In genomic region chr2:174337337-174338154, GRCh38 we compare ENCODE assay signal across 9 cellular contexts. TPM values are rescaled to one million over a fixed set of nuclear protein-coding genes. Genes with fewer than 3 reads are reported as not detected.
DNase-seq lines count a peak whose midpoint lies in the region; ATAC-seq lines count a peak whose summit lies in the region.
"Had no signal": no experiment of that assay in that cellular context is flagged by ENCODE, and none has a peak within 500 bp of the region (broad histone marks: within the 10 kb centered on the region; RNA-seq: fewer than 3 reads in every experiment).

No MANE protein-coding gene starts in this region.

- in situ Hi-C loops in KBM-7 (cut with MboI; ENCODE audit: low pct_unique_long_range_greater_than_20kb, low sequenced_read_pairs): no loop called here

- peaks cover 46% of the 10 kb centered on the region for H3K4me1 Mint-ChIP-seq in activated naive CD4-positive, alpha-beta T cell treated with anti-CD3 and anti-CD28 coated beads, Interleukin-2, amount 10 ng/mL, durations not matched to agents 7 days and 5 days

- peaks cover 96% of the 10 kb centered on the region for H3K27me3 Mint-ChIP-seq in activated naive CD4-positive, alpha-beta T cell treated with anti-CD3 and anti-CD28 coated beads, Interleukin-2, amount 10 ng/mL, durations not matched to agents 7 days and 5 days

- H3K27ac Mint-ChIP-seq in activated naive CD4-positive, alpha-beta T cell treated with anti-CD3 and anti-CD28 coated beads, Interleukin-2, amount 10 ng/mL, durations not matched to agents 7 days and 5 days: peak overlapping the region; percentile 80

- no peaks in the 10 kb centered on the region for H3K9me3 Mint-ChIP-seq in activated naive CD4-positive, alpha-beta T cell treated with anti-CD3 and anti-CD28 coated beads, Interleukin-2, amount 10 ng/mL, durations not matched to agents 7 days and 5 days

- ATAC-seq in HG03139 (IDR thresholded peaks at IDR 0.05; ENCODE audit: unreplicated experiment): no peak

- peak overlapping the region; percentile 56 for H3K4me3 Mint-ChIP-seq in activated naive CD4-positive, alpha-beta T cell treated with anti-CD3 and anti-CD28 coated beads, Interleukin-2, amount 10 ng/mL, durations not matched to agents 7 days and 5 days

- peak; percentile 17 for DNase-seq in activated gamma-delta T cell (lab: John Stamatoyannopoulos, UW)
- no peak for DNase-seq in activated gamma-delta T cell treated with Interleukin-2 at 50 U/mL for 16 hours
- DNase-seq in KBM-7: peak; percentile 85
- peak; percentile 52 for DNase-seq in activated naive CD4-positive, alpha-beta T cell treated with anti-CD3 and anti-CD28 coated beads, Interleukin-2, amount 10 ng/mL, durations not matched to agents 7 days and 5 days
- peak; percentile 67 for DNase-seq in islet precursor cell
- DNase-seq in AML-193 (lab: John Stamatoyannopoulos, UW): no peak
- no peak for DNase-seq in mucosa of gallbladder (ENCODE audit: low spot score)

- CTCF ChIA-PET in activated naive CD4-positive, alpha-beta T cell treated with anti-CD3 and anti-CD28 coated beads, Interleukin-2, amount 10 ng/mL, durations not matched to agents 7 days and 5 days (lab: Charles Lee): interaction anchor here (1.0 to 1.1 kb wide), 2 partner anchors 12 to 888 kb away, joined by 3 to 6 read pairs; no protein-coding TSS in a partner anchor

- peaks cover 5% of the 10 kb centered on the region for H3K36me3 Mint-ChIP-seq in activated naive CD4-positive, alpha-beta T cell treated with anti-CD3 and anti-CD28 coated beads, Interleukin-2, amount 10 ng/mL, durations not matched to agents 7 days and 5 days

RNA-seq across cellular contexts. Expression of gene SP9, which starts 2.8 kb away (rescaled TPM):
- not detected for total RNA-seq in mucosa of gallbladder
- total RNA-seq: thyroid gland had no signal

RNA-seq across cellular contexts. Expression of gene SCRN3, which starts 58.0 kb away (rescaled TPM):
- total RNA-seq in mucosa of gallbladder: 26.4 TPM

Comparison
In these comparisons a context has a peak if more than half of its experiments do, and no peak if none do; other contexts are left out.
1. DNase-seq: peak in activated gamma-delta T cell (single experiment), KBM-7 (single experiment), activated naive CD4-positive, alpha-beta T cell treated with anti-CD3 and anti-CD28 coated beads, Interleukin-2, amount 10 ng/mL, durations not matched to agents 7 days and 5 days (single experiment) and islet precursor cell (single experiment); none in activated gamma-delta T cell treated with Interleukin-2 at 50 U/mL for 16 hours (single experiment), AML-193 (0 of 2) and mucosa of gallbladder (single experiment).